Comparison of ENCODE assay signal across 2 cellular contexts in the genomic region with DNA sequence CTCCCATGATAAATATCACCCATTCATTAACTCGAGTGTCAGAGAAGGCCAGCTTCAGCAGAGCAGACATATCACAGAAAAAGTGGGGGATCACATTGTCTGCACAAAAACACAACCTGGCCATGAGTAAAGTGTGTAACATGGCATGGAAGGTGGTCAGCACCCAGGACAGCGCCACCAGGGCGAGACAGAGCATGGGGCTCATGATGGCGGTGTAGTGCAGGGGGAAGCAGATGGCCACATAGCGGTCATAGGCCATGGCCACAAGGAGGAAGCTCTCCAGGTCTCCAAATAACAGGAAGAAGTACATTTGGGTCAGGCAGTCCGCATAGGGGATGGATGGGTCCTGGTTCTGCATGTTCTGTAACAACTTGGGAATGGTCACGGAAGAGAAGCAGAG.
TF ChIP-seq lines count a peak whose summit lies in the region.

No MANE protein-coding gene starts in this region.

TF ChIP-seq in HEK293, 187 proteins besides CTCF, POLR2A, EP300 and RAD21:
- TF ChIP-seq, protein P1, sequence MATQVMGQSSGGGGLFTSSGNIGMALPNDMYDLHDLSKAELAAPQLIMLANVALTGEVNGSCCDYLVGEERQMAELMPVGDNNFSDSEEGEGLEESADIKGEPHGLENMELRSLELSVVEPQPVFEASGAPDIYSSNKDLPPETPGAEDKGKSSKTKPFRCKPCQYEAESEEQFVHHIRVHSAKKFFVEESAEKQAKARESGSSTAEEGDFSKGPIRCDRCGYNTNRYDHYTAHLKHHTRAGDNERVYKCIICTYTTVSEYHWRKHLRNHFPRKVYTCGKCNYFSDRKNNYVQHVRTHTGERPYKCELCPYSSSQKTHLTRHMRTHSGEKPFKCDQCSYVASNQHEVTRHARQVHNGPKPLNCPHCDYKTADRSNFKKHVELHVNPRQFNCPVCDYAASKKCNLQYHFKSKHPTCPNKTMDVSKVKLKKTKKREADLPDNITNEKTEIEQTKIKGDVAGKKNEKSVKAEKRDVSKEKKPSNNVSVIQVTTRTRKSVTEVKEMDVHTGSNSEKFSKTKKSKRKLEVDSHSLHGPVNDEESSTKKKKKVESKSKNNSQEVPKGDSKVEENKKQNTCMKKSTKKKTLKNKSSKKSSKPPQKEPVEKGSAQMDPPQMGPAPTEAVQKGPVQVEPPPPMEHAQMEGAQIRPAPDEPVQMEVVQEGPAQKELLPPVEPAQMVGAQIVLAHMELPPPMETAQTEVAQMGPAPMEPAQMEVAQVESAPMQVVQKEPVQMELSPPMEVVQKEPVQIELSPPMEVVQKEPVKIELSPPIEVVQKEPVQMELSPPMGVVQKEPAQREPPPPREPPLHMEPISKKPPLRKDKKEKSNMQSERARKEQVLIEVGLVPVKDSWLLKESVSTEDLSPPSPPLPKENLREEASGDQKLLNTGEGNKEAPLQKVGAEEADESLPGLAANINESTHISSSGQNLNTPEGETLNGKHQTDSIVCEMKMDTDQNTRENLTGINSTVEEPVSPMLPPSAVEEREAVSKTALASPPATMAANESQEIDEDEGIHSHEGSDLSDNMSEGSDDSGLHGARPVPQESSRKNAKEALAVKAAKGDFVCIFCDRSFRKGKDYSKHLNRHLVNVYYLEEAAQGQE (tag by site-specific recombination; IDR thresholded peaks at IDR 0.05): peak; percentile 84

TF ChIP-seq in SK-N-SH, 30 proteins besides CTCF, POLR2A, EP300 and RAD21:
- TF ChIP-seq, protein P1 (IDR thresholded peaks at IDR 0.05; ENCODE audit: low read depth, low read length): peak; percentile 85
TF ChIP-seq in SK-N-SH: peak in this region for 1; not testable (repeated sequence) for 29.
